ENCODE assay signal across 8 cellular contexts in the genomic region with DNA sequence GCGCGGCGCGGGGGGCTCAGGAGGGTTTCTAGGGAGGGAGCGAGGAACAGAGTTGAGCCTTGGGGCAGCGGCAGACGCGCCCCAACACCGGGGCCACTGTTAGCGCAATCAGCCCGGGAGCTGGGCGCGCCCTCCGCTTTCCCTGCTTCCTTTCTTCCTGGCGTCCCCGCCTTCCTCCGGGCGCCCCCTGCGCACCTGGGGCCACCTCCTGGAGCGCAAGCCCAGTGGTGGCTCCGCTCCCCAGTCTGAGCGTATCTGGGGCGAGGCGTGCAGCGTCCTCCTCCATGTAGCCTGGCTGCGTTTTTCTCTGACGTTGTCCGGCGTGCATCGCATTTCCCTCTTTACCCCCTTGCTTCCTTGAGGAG. TPM values are rescaled to one million over a fixed set of nuclear protein-coding genes. Genes with fewer than 3 reads are reported as not detected.
DNase-seq lines count a peak whose midpoint lies in the region; ATAC-seq and TF ChIP-seq lines count a peak whose summit lies in the region.

No MANE protein-coding gene starts in this region.

- peak; percentile 59 for ATAC-seq in CD8-positive, alpha-beta T cell
- no peak for ATAC-seq in GM18498 (IDR thresholded peaks at IDR 0.05; ENCODE audit: unreplicated experiment)
- no peak for ATAC-seq in GM18909 (IDR thresholded peaks at IDR 0.05; ENCODE audit: poor library complexity, unreplicated experiment)

- H3K4me3 ChIP-seq in CD8-positive, alpha-beta T cell (ENCODE audit: low read depth, low read length), result no peak overlapping the region
- H3K4me3 ChIP-seq in astrocyte of the spinal cord (ENCODE audit: low read depth, low read length), result peak overlapping the region; percentile 31

- H3K36me3 ChIP-seq in CD8-positive, alpha-beta T cell (ENCODE audit: insufficient read depth, low read length), result no peaks in the 10 kb centered on the region

- H3K36me3 Mint-ChIP-seq in CD8-positive, alpha-beta T cell, result no peaks in the 10 kb centered on the region
- H3K36me3 Mint-ChIP-seq in IgD-negative memory B cell (no peaks in the 10 kb centered on the region), mesothelial cell of epicardium (no peaks in the 10 kb centered on the region)

- H3K27me3 ChIP-seq in CD8-positive, alpha-beta T cell (ENCODE audit: insufficient read depth, low read length), result peaks cover 9% of the 10 kb centered on the region

- H3K9me3 ChIP-seq in CD8-positive, alpha-beta T cell (ENCODE audit: low read length), result no peaks in the 10 kb centered on the region

- H3K27me3 Mint-ChIP-seq in CD8-positive, alpha-beta T cell (ENCODE audit: low read depth), result peaks cover 29% of the 10 kb centered on the region
- H3K27me3 Mint-ChIP-seq in IgD-negative memory B cell, result peaks cover 8% of the 10 kb centered on the region
- peaks cover 58% of the 10 kb centered on the region for H3K27me3 Mint-ChIP-seq in mesothelial cell of epicardium (ENCODE audit: low read depth)

- H3K4me3 Mint-ChIP-seq in CD8-positive, alpha-beta T cell, result no peak overlapping the region
- H3K4me3 Mint-ChIP-seq in IgD-negative memory B cell, result peak overlapping the region; percentile 53 to 89 (median 81)
- peak overlapping the region; percentile 60 for H3K4me3 Mint-ChIP-seq in mesothelial cell of epicardium

- no peaks in the 10 kb centered on the region for H3K9me3 Mint-ChIP-seq in CD8-positive, alpha-beta T cell
- no peaks in the 10 kb centered on the region for H3K9me3 Mint-ChIP-seq in IgD-negative memory B cell
- no peaks in the 10 kb centered on the region for H3K9me3 Mint-ChIP-seq in mesothelial cell of epicardium

- POLR2A ChIA-PET in CD8-positive, alpha-beta T cell (lab: Charles Lee), result no interaction called here

- H3K4me1 ChIP-seq in CD8-positive, alpha-beta T cell (ENCODE audit: insufficient read depth, low read length), result peaks cover 3% of the 10 kb centered on the region

- intact Hi-C loops in CD8-positive, alpha-beta T cell (cut with DNase I, micrococcal nuclease), result no loop called here

- CTCF ChIA-PET in CD8-positive, alpha-beta T cell (lab: Charles Lee), result no interaction called here

- TF ChIP-seq CTCF in CD8-positive, alpha-beta T cell (IDR thresholded peaks at IDR 0.05), result no peak
- TF ChIP-seq CTCF in astrocyte of the spinal cord (IDR thresholded peaks at IDR 0.05; ENCODE audit: low read depth, low read length) (no peak), mesothelial cell of epicardium (IDR thresholded peaks at IDR 0.05; ENCODE audit: unreplicated experiment) (no peak)

- in situ Hi-C loops in astrocyte of the spinal cord (cut with HindIII; ENCODE audit: low sequenced_read_pairs), result no loop called here

- H3K4me1 Mint-ChIP-seq in CD8-positive, alpha-beta T cell (ENCODE audit: low read depth), result peaks cover 9% of the 10 kb centered on the region
- H3K4me1 Mint-ChIP-seq in IgD-negative memory B cell (peaks cover 6 to 10% (median 6%) of the 10 kb centered on the region in 3 donors), mesothelial cell of epicardium (peaks cover 6% of the 10 kb centered on the region)

- no peak overlapping the region for H3K27ac Mint-ChIP-seq in CD8-positive, alpha-beta T cell
- peak overlapping the region in 2 of 3 donors; percentile 17 to 23 for H3K27ac Mint-ChIP-seq in IgD-negative memory B cell
- H3K27ac Mint-ChIP-seq in mesothelial cell of epicardium, result no peak overlapping the region

- DNase-seq in CD8-positive, alpha-beta T cell, result no peak
- DNase-seq in astrocyte of the spinal cord (ENCODE audit: low read depth, low spot score) (no peak), mesothelial cell of epicardium (ENCODE audit: low spot score in 2 of 2, unreplicated experiment in 2 of 2) (no peak), foreskin melanocyte (no peak), putamen (ENCODE audit: low spot score) (no peak)

- no peak overlapping the region for H3K27ac ChIP-seq in CD8-positive, alpha-beta T cell (ENCODE audit: low read depth, low read length)

RNA-seq across cellular contexts. Expression of gene PROC, which starts 5.2 kb away (rescaled TPM):
- under 1 TPM in 1 of 2 experiments, not detected in 1; 0.33 TPM for total RNA-seq in CD8-positive, alpha-beta T cell
- polyA plus RNA-seq in IgD-negative memory B cell, result not detected
- 0.24 to 0.25 TPM (median 0.25 TPM) in 3 replicates for total RNA-seq in mesothelial cell of epicardium

RNA-seq across cellular contexts. Expression of gene MAP3K2, which starts 35.7 kb away (rescaled TPM):
- 100 to 1,000 TPM; 126 to 137 TPM for total RNA-seq in CD8-positive, alpha-beta T cell
- polyA plus RNA-seq in IgD-negative memory B cell, result 66.8 TPM
- total RNA-seq in mesothelial cell of epicardium, result 47.6 to 48.1 TPM (median 47.9 TPM) in 3 replicates

Comparison
In these comparisons a context has a peak if more than half of its experiments do, and no peak if none do; other contexts are left out.
1. H3K27ac Mint-ChIP-seq: peak in IgD-negative memory B cell (2 of 3); none in CD8-positive, alpha-beta T cell (single experiment) and mesothelial cell of epicardium (single experiment).